In genomic region chr1:58057820-58058219, GRCh38 we compare ENCODE assay signal across 30 cellular contexts.
"Had no signal": no experiment of that assay in that cellular context is flagged by ENCODE, and none has a peak within 500 bp of the region (broad histone marks: within the 10 kb centered on the region; RNA-seq: fewer than 3 reads in every experiment).

No MANE protein-coding gene starts in this region.

- H3K4me3 ChIP-seq: adrenal gland, body of pancreas, cardiac muscle cell, colonic mucosa, heart left ventricle had no signal

- H3K27ac ChIP-seq: adrenal gland, body of pancreas, cardiac muscle cell, colonic mucosa, heart left ventricle, WERI-Rb-1 had no signal

- H3K36me3 ChIP-seq: adrenal gland, cardiac muscle cell, colonic mucosa, heart left ventricle, WERI-Rb-1 had no signal

- FAIRE-seq: endometrium, endothelial cell of umbilical vein, frontal cortex had no signal

- DNase-seq: activated B cell treated with CpG ODN at 0.5 μM for 24 hours; activated CD4-positive, alpha-beta T cell treated with anti-CD3 and anti-CD28 coated beads for 48 hours; activated CD4-positive, alpha-beta T cell treated with anti-CD3 and anti-CD28 coated beads, Interleukin-2, amount 50 U/mL, for 1 hour; activated CD4-positive, alpha-beta T cell treated with anti-CD3 and anti-CD28 coated beads, Interleukin-2, amount 50 U/mL, for 48 hours; activated CD8-positive, alpha-beta memory T cell treated with anti-CD3 and anti-CD28 coated beads for 24 hours; activated CD8-positive, alpha-beta T cell treated with anti-CD3 and anti-CD28 coated beads for 36 hours; activated effector memory CD4-positive, alpha-beta T cell treated with anti-CD3 and anti-CD28 coated beads, Interleukin-2, amount 50 U/mL, for 16 hours; activated naive CD4-positive, alpha-beta T cell treated with anti-CD3 and anti-CD28 coated beads for 36 hours; activated naive CD8-positive, alpha-beta T cell treated with anti-CD3 and anti-CD28 coated beads for 36 hours; activated naive CD8-positive, alpha-beta T cell treated with anti-CD3 and anti-CD28 coated beads, Interleukin-2, amount 50 U/mL, for 24 hours; activated T-cell treated with anti-CD3 and anti-CD28 coated beads, Interleukin-2, amount 50 U/mL, for 1 hour; activated T-cell treated with anti-CD3 and anti-CD28 coated beads, Interleukin-2, amount 50 U/mL, for 48 hours; adrenal gland; amygdala; aorta; body of pancreas; central memory CD4-positive, alpha-beta T cell; cerebellar nuclear complex; colonic mucosa; effector CD8-positive, alpha-beta T cell; heart left ventricle; T-helper 17 cell; T1000; WERI-Rb-1 had no signal

- H3K4me1 ChIP-seq: adrenal gland, body of pancreas, colonic mucosa, heart left ventricle had no signal

- H3K27me3 ChIP-seq: adrenal gland, body of pancreas, cardiac muscle cell, colonic mucosa had no signal

- H3K9me3 ChIP-seq: adrenal gland, body of pancreas, colonic mucosa, heart left ventricle had no signal

- ATAC-seq: activated CD4-positive, CD25-positive, alpha-beta regulatory T cell treated with anti-CD3 and anti-CD28 coated beads, Interleukin-2, amount 50 U/mL, for 24 hours; activated CD8-positive, alpha-beta T cell treated with anti-CD3 and anti-CD28 coated beads for 36 hours; activated naive CD8-positive, alpha-beta T cell treated with anti-CD3 and anti-CD28 coated beads, Interleukin-2, amount 50 U/mL, for 24 hours; body of pancreas; esophagus mucosa; heart left ventricle; T-helper 17 cell had no signal
